Comparison of ENCODE assay signal across 8 cellular contexts in the genomic region with DNA sequence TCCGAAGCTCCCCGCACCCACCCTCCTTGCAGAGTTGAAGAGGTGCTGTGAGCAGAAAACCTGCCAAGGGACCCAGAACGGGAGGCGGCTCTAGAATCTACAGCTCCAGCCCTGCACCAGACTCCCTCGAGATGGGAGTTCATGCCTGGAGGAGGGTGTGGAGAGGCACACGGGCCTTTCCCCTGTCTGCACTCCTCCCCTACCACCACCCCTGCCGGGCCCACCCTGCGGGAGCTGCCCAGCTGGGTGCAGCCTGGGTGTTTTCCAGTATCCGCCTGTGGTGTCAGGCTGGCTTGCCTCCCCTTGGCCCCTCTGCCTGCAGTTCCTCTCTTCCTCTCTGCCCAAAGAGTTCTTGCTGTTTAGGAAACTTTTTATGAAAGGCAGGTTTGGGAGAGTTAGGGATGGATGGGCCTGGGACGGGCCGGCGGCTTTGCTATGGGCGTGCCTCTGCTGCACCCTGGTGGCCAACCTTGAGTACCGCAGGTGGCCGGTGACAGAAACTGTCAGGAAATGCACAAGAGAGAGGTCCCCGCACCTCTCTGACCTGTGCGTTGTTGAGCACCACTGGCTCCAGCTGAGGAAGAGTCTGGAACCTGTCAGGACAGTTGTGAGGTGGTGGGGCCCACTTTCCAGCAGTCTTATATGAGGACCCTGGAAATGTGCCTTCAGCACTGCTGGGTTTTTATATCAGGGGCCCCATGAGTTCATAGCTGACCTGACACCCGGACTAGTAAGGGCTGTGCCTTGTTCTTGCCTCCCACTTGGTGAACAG.
DNase-seq lines count a peak whose midpoint lies in the region; ATAC-seq and TF ChIP-seq lines count a peak whose summit lies in the region.

No MANE protein-coding gene starts in this region.

- no peaks in the 10 kb centered on the region for H3K27me3 ChIP-seq in BE2C
- H3K27me3 ChIP-seq in dorsolateral prefrontal cortex, result no peaks in the 10 kb centered on the region

- no peaks in the 10 kb centered on the region for H3K9me3 ChIP-seq in BE2C

- H3K4me3 ChIP-seq in BE2C (ENCODE audit: low read depth, low read length) (no peak overlapping the region), dorsolateral prefrontal cortex (no peak overlapping the region)

- peaks cover 74% of the 10 kb centered on the region for H3K36me3 ChIP-seq in BE2C

- DNase-seq in BE2C, result peak; percentile 80
- DNase-seq in NCI-H345 treated with DMSO at 0.1 percent for 48 hours (lab: John Stamatoyannopoulos, UW; ENCODE audit: unreplicated experiment), result peak; percentile 47
- peak; percentile 64 to 72 for DNase-seq in activated CD4-positive, alpha-beta T cell treated with anti-CD3 and anti-CD28 coated beads, Interleukin-2, amount 50 U/mL, for 24 hours (ENCODE audit: low read depth in 1 of 2, low spot score in 1 of 2)
- peak; percentile 64 to 84 (median 79) for DNase-seq in dorsolateral prefrontal cortex
- peak; percentile 82 for DNase-seq in medulla oblongata (ENCODE audit: extremely low spot score)
- peak; percentile 42 to 48 for DNase-seq in stimulated activated CD8-positive, alpha-beta memory T cell treated with anti-CD3 and anti-CD28 coated beads, Interleukin-15, amount 100 ng/mL, for 4 hours (ENCODE audit: low read depth in 2 of 2)

- intact Hi-C loops in dorsolateral prefrontal cortex (cut with DNase I), result loop anchor here (1.0 to 10.0 kb wide), 6 partner anchors 44 to 400 kb away; no protein-coding TSS in a partner anchor

- peak; percentile 62 for ATAC-seq in GM21825 (IDR thresholded peaks at IDR 0.05; ENCODE audit: unreplicated experiment)
- ATAC-seq in HG02870 (IDR thresholded peaks at IDR 0.05; ENCODE audit: unreplicated experiment), result no peak

- peak; percentile 98 for TF ChIP-seq CTCF in BE2C (IDR thresholded peaks at IDR 0.05; ENCODE audit: low read depth, low read length)
- TF ChIP-seq CTCF in dorsolateral prefrontal cortex (IDR thresholded peaks at IDR 0.05 in 54 of 56, conservative IDR thresholded peaks at IDR 0.05 in 2 of 56; ENCODE audit: low read depth in 1 of 56, partially characterized antibody in 56 of 56), result peak; percentile 90 to 100 (median 99)

- no peaks in the 10 kb centered on the region for H3K4me1 ChIP-seq in BE2C

- H3K27ac ChIP-seq in dorsolateral prefrontal cortex, result peak overlapping the region in 2 of 59 donors; percentile 5 to 18
